In the genomic region with DNA sequence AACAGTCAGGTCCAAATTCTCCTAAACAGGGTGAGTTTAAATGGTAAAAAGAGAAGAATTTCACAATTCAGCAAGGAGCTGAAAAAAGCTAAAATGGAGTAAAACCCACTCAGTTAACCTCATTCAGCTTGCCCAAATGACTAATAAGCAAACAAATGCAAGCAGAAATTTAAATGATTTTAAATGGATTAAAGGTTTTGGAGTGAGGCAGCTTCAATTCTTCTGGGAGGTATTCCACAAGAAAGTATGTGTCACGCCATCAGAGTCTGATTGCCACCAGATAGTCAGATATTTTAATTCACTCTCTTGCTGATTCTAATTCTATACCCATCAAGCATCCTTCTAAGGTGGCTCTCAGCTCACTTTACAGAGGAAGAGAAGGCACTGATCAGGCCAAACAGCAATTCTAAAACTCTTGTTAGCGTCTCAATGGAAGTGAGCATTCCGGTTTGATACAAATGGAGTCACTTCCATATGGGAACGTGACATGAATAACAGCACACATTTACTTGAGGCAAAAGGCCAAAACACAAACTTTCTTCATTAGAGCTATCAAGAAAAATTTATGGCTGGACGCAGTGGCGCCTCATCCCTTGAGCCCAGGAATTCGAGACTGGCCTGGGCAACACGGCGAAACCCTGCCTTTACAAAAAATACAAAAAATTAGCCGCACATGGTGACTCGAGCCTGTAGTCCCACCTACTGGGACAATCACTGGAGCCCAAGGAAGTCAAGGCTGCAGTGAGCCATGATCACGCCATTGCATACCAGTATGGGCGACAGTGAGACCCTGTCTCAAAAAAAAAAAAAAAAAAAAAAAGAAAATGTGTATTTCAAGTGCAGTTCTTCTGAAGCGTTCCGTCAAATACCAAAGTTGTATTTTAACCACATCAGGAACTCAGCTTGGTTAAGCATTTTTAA, we compare ENCODE assay signal across 8 cellular contexts. TPM values are rescaled to one million over a fixed set of nuclear protein-coding genes. Genes with fewer than 3 reads are reported as not detected.
DNase-seq lines count a peak whose midpoint lies in the region; ATAC-seq and TF ChIP-seq lines count a peak whose summit lies in the region.

No MANE protein-coding gene starts in this region.

- intact Hi-C loops in gastrocnemius medialis (cut with DNase I; ENCODE audit: low total_unique reads), result loop anchor here (10.0 kb wide), 3 partner anchors 240 to 1450 kb away; a partner anchor contains a TSS

- H3K9me3 ChIP-seq in SK-N-MC (ENCODE audit: low read depth, low read length), result no peaks in the 10 kb centered on the region; the same call in 1 of the 2 replicates
- no peaks in the 10 kb centered on the region for H3K9me3 ChIP-seq in gastrocnemius medialis

- ATAC-seq in gastrocnemius medialis (no peak), HG03025 (IDR thresholded peaks at IDR 0.05; ENCODE audit: low FRiP score, unreplicated experiment) (no peak), HG03039 (IDR thresholded peaks at IDR 0.05; ENCODE audit: unreplicated experiment) (no peak)

- in situ Hi-C loops in gastrocnemius medialis (cut with MboI; ENCODE audit: low sequenced_read_pairs in 4 of 4), result no loop called here

- H3K27me3 ChIP-seq in gastrocnemius medialis, result no peaks in the 10 kb centered on the region

- H3K4me1 ChIP-seq in gastrocnemius medialis, result peaks cover 35 to 56% of the 10 kb centered on the region in 2 donors

- H3K9ac ChIP-seq in SK-N-MC (ENCODE audit: insufficient read length), result peak overlapping the region; percentile 96

- peak overlapping the region; percentile 91 for H3K4me3 ChIP-seq in GM08714 (ENCODE audit: low read length)
- peak overlapping the region; percentile 100 for H3K4me3 ChIP-seq in SK-N-MC
- peak overlapping the region; percentile 97 for H3K4me3 ChIP-seq in fibroblast of the aortic adventitia (ENCODE audit: low read depth, low read length)
- peak overlapping the region; percentile 75 to 98 (median 80) for H3K4me3 ChIP-seq in gastrocnemius medialis

- DNase-seq in SK-N-MC (ENCODE audit: low read depth, low spot score) (no peak), fibroblast of the aortic adventitia (ENCODE audit: low read depth) (peak; percentile 20), gastrocnemius medialis (no peak)
- no peak for DNase-seq in stimulated activated CD4-positive, alpha-beta T cell treated with anti-CD3 and anti-CD28 coated beads, Interleukin-15, amount 100 ng/mL, for 24 hours
- no peak for DNase-seq in activated CD4-positive, CD25-positive, alpha-beta regulatory T cell (lab: John Stamatoyannopoulos, UW)

- TF ChIP-seq CTCF in fibroblast of the aortic adventitia (IDR thresholded peaks at IDR 0.05; ENCODE audit: insufficient read depth, low read length) (no peak), gastrocnemius medialis (IDR thresholded peaks at IDR 0.05 in 4 of 5, conservative IDR thresholded peaks at IDR 0.05 in 1 of 5) (no peak)

- peaks cover 34% of the 10 kb centered on the region for H3K36me3 ChIP-seq in SK-N-MC (ENCODE audit: insufficient read depth, low read length)
- peaks cover 0 to 28% of the 10 kb centered on the region in 2 donors for H3K36me3 ChIP-seq in gastrocnemius medialis

- no peak for TF ChIP-seq POLR2A in gastrocnemius medialis (IDR thresholded peaks at IDR 0.05)

- H3K27ac ChIP-seq in SK-N-MC (no peak overlapping the region), gastrocnemius medialis (peak overlapping the region; percentile 91 to 100 (median 96))

RNA-seq across cellular contexts. Expression of a gene that starts 2.0 kb away (rescaled TPM):
- total RNA-seq in fibroblast of the aortic adventitia (ENCODE audit: low replicate concordance) (30.8 and 36.0 TPM in 2 replicates), gastrocnemius medialis (10 to 100 TPM; 11.4 to 36.7 (median 14.3) TPM)

RNA-seq across cellular contexts. Expression of a gene that starts 34.7 kb away (rescaled TPM):
- total RNA-seq in fibroblast of the aortic adventitia (ENCODE audit: low replicate concordance), result 0.57 TPM in 1 of 2 replicates, not detected in the other
- 1 to 10 TPM in 1 of 4 donors, under 1 TPM in 2, not detected in 1; 0.62 to 1.1 (median 0.97) TPM for total RNA-seq in gastrocnemius medialis
